ENCODE assay signal across 8 cellular contexts in genomic region chr1:231162300-231162969, GRCh38. TPM values are rescaled to one million over a fixed set of nuclear protein-coding genes. Genes with fewer than 3 reads are reported as not detected.
DNase-seq lines count a peak whose midpoint lies in the region; ATAC-seq and TF ChIP-seq lines count a peak whose summit lies in the region.

No MANE protein-coding gene starts in this region.

- no peaks in the 10 kb centered on the region; the same call in 1 of the 2 replicates for H3K9me3 ChIP-seq in IMR-90 (ENCODE audit: control insufficient read depth, insufficient read depth, low read length)

- no peak overlapping the region for H3K18ac ChIP-seq in IMR-90 (ENCODE audit: low read depth, low read length)

- no peak overlapping the region; the same call in 1 of the 2 replicates for H3K4me3 ChIP-seq in IMR-90 (ENCODE audit: insufficient read depth, low read depth, low read length)

- H3K9ac ChIP-seq in IMR-90 (ENCODE audit: low read depth, low read length): no peak overlapping the region

- no peak overlapping the region for H2BK15ac ChIP-seq in IMR-90 (ENCODE audit: low read depth, low read length)

- H3K4ac ChIP-seq in IMR-90 (ENCODE audit: low read depth, low read length): no peak overlapping the region

- H4K8ac ChIP-seq in IMR-90 (ENCODE audit: low read depth in 2 of 2, low read length in 2 of 2): no peak overlapping the region

- in situ Hi-C loops in IMR-90 (cut with MboI; ENCODE audit: low sequenced_read_pairs): no loop called here

- H4K5ac ChIP-seq in IMR-90 (ENCODE audit: low read depth, low read length): no peak overlapping the region

- no peaks in the 10 kb centered on the region for H3K79me1 ChIP-seq in IMR-90 (ENCODE audit: low read depth in 1 of 2, low read length in 2 of 2)

- 1% methylated on average over 24 of the region's 71 CpGs; no CpG with 5 or more reads in 1 of the 2 experiments for WGBS in IMR-90 (ENCODE audit: extremely low coverage in 2 of 2, insufficient read length in 1 of 2), 2 experiments

- H2AFZ ChIP-seq in IMR-90 (replicated peaks; ENCODE audit: low read length, poor library complexity): peak overlapping the region; percentile 79

- CTCF ChIA-PET in IMR-90 (lab: Yijun Ruan, JAX): no interaction called here

- POLR2A ChIA-PET in IMR-90 (lab: Charles Lee; ENCODE audit: unreplicated experiment): no interaction called here

- no peaks in the 10 kb centered on the region for H3K9me1 ChIP-seq in IMR-90 (ENCODE audit: insufficient read depth, low read length)

- TF ChIP-seq RAD21 in IMR-90 (IDR thresholded peaks at IDR 0.05; ENCODE audit: low read length): no peak

- H3K4me2 ChIP-seq in IMR-90 (ENCODE audit: low read depth, low read length): peak overlapping the region; percentile 64; the same call in 1 of the 2 replicates

- no peaks in the 10 kb centered on the region for H4K20me1 ChIP-seq in IMR-90 (ENCODE audit: insufficient read depth, low read length)

- no peak overlapping the region for H4K91ac ChIP-seq in IMR-90 (ENCODE audit: insufficient read depth, low read depth, low read length)

- BruUV-seq in IMR-90 (replicated peaks; lab: Mats Ljungman, UMichigan): no TSS peak

- dilution Hi-C loops in IMR-90 (cut with HindIII; ENCODE audit: low sequenced_read_pairs, unreplicated experiment): no loop called here

- intact Hi-C loops in IMR-90 (cut with micrococcal nuclease) (no loop called here), head of caudate nucleus (cut with DNase I) (no loop called here), posterior cingulate gyrus (cut with DNase I) (no loop called here)

- H3K4me1 ChIP-seq in IMR-90 (ENCODE audit: control insufficient read depth, insufficient read depth, low read length): no peaks in the 10 kb centered on the region

- peak; percentile 74 for DNase-seq in DMS53 (lab: John Stamatoyannopoulos, UW)
- peak; percentile 26 for DNase-seq in IMR-90
- DNase-seq in activated T-cell treated with anti-CD3 and anti-CD28 coated beads, Interleukin-2, amount 50 U/mL, for 1 hour: peak; percentile 43
- peak in 26 of 42 donors; percentile 5 to 75 (median 36) for DNase-seq in head of caudate nucleus
- peak in 6 of 10 donors; percentile 24 to 88 (median 63) for DNase-seq in posterior cingulate gyrus
- no peak for DNase-seq in NCI-H2029 treated with DMSO at 0.1 percent for 48 hours (lab: John Stamatoyannopoulos, UW)
- no peak for DNase-seq in T-helper 9 cell

- no peak for TF ChIP-seq POLR2A in IMR-90 (IDR thresholded peaks at IDR 0.05; ENCODE audit: low read depth, low read length)

- TF ChIP-seq CTCF in IMR-90 (conservative IDR thresholded peaks at IDR 0.05; ENCODE audit: low read depth, low read length): no peak

- H2AK5ac ChIP-seq in IMR-90 (ENCODE audit: low read depth, low read length): no peak overlapping the region

- no peak overlapping the region for H2BK5ac ChIP-seq in IMR-90 (ENCODE audit: low read depth, low read length, poor library complexity, severe bottlenecking)

- H2AK9ac ChIP-seq in IMR-90 (replicated peaks; ENCODE audit: low read depth, low read length, poor library complexity): peak overlapping the region; percentile 55

- ATAC-seq in IMR-90 (ENCODE audit: low read depth): peak; percentile 87
- no peak for ATAC-seq in HG03571 (IDR thresholded peaks at IDR 0.05; ENCODE audit: unreplicated experiment)

- H3K23ac ChIP-seq in IMR-90 (ENCODE audit: low read depth, low read length): no peak overlapping the region

- no peak overlapping the region for H2BK120ac ChIP-seq in IMR-90 (ENCODE audit: low read depth, low read length)

- no peak overlapping the region for H3K56ac ChIP-seq in IMR-90 (ENCODE audit: extremely low read depth, insufficient read depth, low read length)

- H2BK20ac ChIP-seq in IMR-90 (ENCODE audit: low read depth, low read length): no peak overlapping the region

- H3K27me3 ChIP-seq in IMR-90 (ENCODE audit: control insufficient read depth, insufficient read depth, low read length): peaks cover 47% of the 10 kb centered on the region

- no peak overlapping the region for H3K14ac ChIP-seq in IMR-90 (replicated peaks; ENCODE audit: low read depth, low read length)

- H3K36me3 ChIP-seq in IMR-90 (ENCODE audit: control insufficient read depth, insufficient read depth, low read length): no peaks in the 10 kb centered on the region

- no peak overlapping the region for H3K27ac ChIP-seq in IMR-90 (ENCODE audit: insufficient read depth, low read length)

TF ChIP-seq in IMR-90, 13 proteins besides CTCF, POLR2A, EP300 and RAD21:
- no peak for TF ChIP-seq ELK1 (IDR thresholded peaks at IDR 0.05; ENCODE audit: borderline replicate concordance, low read depth, low read length)
- TF ChIP-seq MAFK (IDR thresholded peaks at IDR 0.05; ENCODE audit: low read depth, low read length): no peak
- TF ChIP-seq SMC3 (IDR thresholded peaks at IDR 0.05; ENCODE audit: low read depth, low read length): no peak
- TF ChIP-seq FOS (IDR thresholded peaks at IDR 0.05; ENCODE audit: low read depth, low read length): no peak
- no peak for TF ChIP-seq BHLHE40 (IDR thresholded peaks at IDR 0.05; ENCODE audit: low read depth, low read length)
- TF ChIP-seq USF2 (IDR thresholded peaks at IDR 0.05; ENCODE audit: low read depth, low read length): no peak
- no peak for TF ChIP-seq CEBPB (IDR thresholded peaks at IDR 0.05; ENCODE audit: low read depth, low read length)
- TF ChIP-seq MXI1 (IDR thresholded peaks at IDR 0.05; ENCODE audit: borderline replicate concordance, low read depth, low read length): no peak
- TF ChIP-seq RFX5 (IDR thresholded peaks at IDR 0.05; ENCODE audit: low read depth, low read length): no peak
- TF ChIP-seq NFE2L2 (IDR thresholded peaks at IDR 0.05; ENCODE audit: low read depth, low read length): no peak
- TF ChIP-seq RCOR1 (IDR thresholded peaks at IDR 0.05; ENCODE audit: insufficient replicate concordance, low read length): no peak
- no peak for TF ChIP-seq CHD1 (IDR thresholded peaks at IDR 0.05; ENCODE audit: low read depth, low read length)
- TF ChIP-seq MAZ (IDR thresholded peaks at IDR 0.05; ENCODE audit: borderline replicate concordance, low read depth, low read length): no peak

RNA-seq across cellular contexts. Expression of gene TRIM67, which starts 0.6 kb away (rescaled TPM):
- not detected in 2 replicates for total RNA-seq in IMR-90 (2012; rRNA removed)
- not detected in 2 replicates for polyA plus RNA-seq in IMR-90 (2012; rRNA removed)
- polyA plus RNA-seq in IMR-90 (2012; cell fraction: cytosol; rRNA removed): not detected in 2 replicates
- not detected in 2 replicates for polyA plus RNA-seq in IMR-90 (2012; cell fraction: nucleus; rRNA removed; ENCODE audit: low replicate concordance)

Comparison
In these comparisons a context has a peak if more than half of its experiments do, and no peak if none do; other contexts are left out.
1. DNase-seq: peak in DMS53 (single experiment), IMR-90 (single experiment), activated T-cell treated with anti-CD3 and anti-CD28 coated beads, Interleukin-2, amount 50 U/mL, for 1 hour (single experiment), head of caudate nucleus (26 of 42) and posterior cingulate gyrus (6 of 10); none in NCI-H2029 treated with DMSO at 0.1 percent for 48 hours (single experiment) and T-helper 9 cell (single experiment).